Comparison of ENCODE assay signal across 8 cellular contexts in the genomic region with DNA sequence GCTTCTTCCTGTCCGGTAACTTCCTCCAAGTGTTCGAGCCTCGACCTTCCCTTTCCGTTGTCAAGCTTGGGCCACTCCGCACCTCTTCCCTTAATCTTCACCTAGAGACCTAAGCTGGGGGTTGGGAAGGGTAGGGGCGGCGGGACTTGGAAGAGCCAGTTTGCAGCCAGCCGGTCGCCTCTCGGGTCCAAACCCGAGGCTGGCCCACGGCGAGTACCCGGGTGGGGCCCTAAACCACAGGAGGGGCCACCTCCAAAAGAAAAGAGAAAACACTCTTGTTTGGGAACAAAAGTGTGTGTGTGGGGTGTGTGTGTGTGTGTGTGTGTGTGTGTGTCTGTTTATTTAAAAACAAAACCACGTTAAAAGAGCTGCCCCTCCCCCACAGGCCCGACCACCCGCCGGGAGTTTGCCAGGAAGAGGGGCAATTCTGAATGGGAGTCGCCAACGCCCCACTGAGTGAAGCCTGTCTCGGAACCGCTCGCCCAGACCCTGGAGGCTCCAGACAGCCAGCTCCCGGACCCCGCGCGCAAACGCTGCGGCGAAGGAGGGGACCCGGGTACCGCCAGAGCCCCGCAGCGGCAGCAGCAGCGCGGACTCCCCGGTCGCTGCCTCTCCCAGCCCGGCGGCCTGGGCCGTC. TPM values are rescaled to one million over a fixed set of nuclear protein-coding genes. Genes with fewer than 3 reads are reported as not detected.
A peak's percentile ranks its signal among the peaks of the same experiment; 100 is the strongest.
DNase-seq lines count a peak whose midpoint lies in the region; ATAC-seq and TF ChIP-seq lines count a peak whose summit lies in the region.

No MANE protein-coding gene starts in this region.

- H3K27me3 ChIP-seq in BE2C = no peaks in the 10 kb centered on the region
- peaks cover 4% of the 10 kb centered on the region for H3K27me3 ChIP-seq in effector memory CD4-positive, alpha-beta T cell (replicated peaks; ENCODE audit: control insufficient read depth, insufficient read depth, low read length, poor library complexity, severe bottlenecking)

- DNase-seq in BE2C (peak; percentile 34), NB4 (ENCODE audit: low read depth) (no peak), NCI-H2196 treated with DMSO at 0.1 percent for 48 hours (lab: John Stamatoyannopoulos, UW; ENCODE audit: unreplicated experiment) (no peak)
- DNase-seq in effector memory CD4-positive, alpha-beta T cell = no peak
- no peak for DNase-seq in natural killer cell treated with Interleukin-12 subunit alpha and Interleukin-12 subunit beta and Interleukin-15 and Interleukin-18, amount 100 ng/mL, for 72 hours (ENCODE audit: low spot score)

- no peaks in the 10 kb centered on the region for H3K36me3 Mint-ChIP-seq in natural killer cell treated with Interleukin-12 subunit alpha and Interleukin-12 subunit beta and Interleukin-15 and Interleukin-18, amount 100 ng/mL, for 72 hours

- H3K4me3 ChIP-seq in BE2C (ENCODE audit: low read depth, low read length) (peak overlapping the region; percentile 97), NB4 (ENCODE audit: low read depth, low read length) (peak overlapping the region; percentile 44)
- H3K4me3 ChIP-seq in effector memory CD4-positive, alpha-beta T cell (ENCODE audit: insufficient read depth, low read depth, low read length, poor library complexity, severe bottlenecking) = peak overlapping the region; percentile 78

- TF ChIP-seq CTCF in BE2C (IDR thresholded peaks at IDR 0.05; ENCODE audit: low read depth, low read length) (no peak), NB4 (IDR thresholded peaks at IDR 0.05; ENCODE audit: low read depth, low read length) (no peak)

- no peak overlapping the region for H3K27ac Mint-ChIP-seq in natural killer cell treated with Interleukin-12 subunit alpha and Interleukin-12 subunit beta and Interleukin-15 and Interleukin-18, amount 100 ng/mL, for 72 hours

- H3K9me3 Mint-ChIP-seq in natural killer cell treated with Interleukin-12 subunit alpha and Interleukin-12 subunit beta and Interleukin-15 and Interleukin-18, amount 100 ng/mL, for 72 hours = no peaks in the 10 kb centered on the region

- peak overlapping the region; percentile 90 for H3K4me3 Mint-ChIP-seq in natural killer cell treated with Interleukin-12 subunit alpha and Interleukin-12 subunit beta and Interleukin-15 and Interleukin-18, amount 100 ng/mL, for 72 hours

- no peak overlapping the region for H3K27ac ChIP-seq in effector memory CD4-positive, alpha-beta T cell (ENCODE audit: insufficient read depth, low read length, poor library complexity, severe bottlenecking)

- TF ChIP-seq POLR2A in NB4 (IDR thresholded peaks at IDR 0.05; ENCODE audit: extremely low read depth, insufficient read length) = no peak

- H3K4me1 ChIP-seq in BE2C = peaks cover 23% of the 10 kb centered on the region
- H3K4me1 ChIP-seq in effector memory CD4-positive, alpha-beta T cell (ENCODE audit: control insufficient read depth, insufficient read depth, low read length, poor library complexity, severe bottlenecking) = peaks cover 9% of the 10 kb centered on the region

- peaks cover 0 to 7% of the 10 kb centered on the region in 2 donors for H3K4me1 Mint-ChIP-seq in natural killer cell treated with Interleukin-12 subunit alpha and Interleukin-12 subunit beta and Interleukin-15 and Interleukin-18, amount 100 ng/mL, for 72 hours (ENCODE audit: low read depth in 2 of 2)

- H3K36me3 ChIP-seq in BE2C = peaks cover 37% of the 10 kb centered on the region
- H3K36me3 ChIP-seq in effector memory CD4-positive, alpha-beta T cell (ENCODE audit: control insufficient read depth, insufficient read depth, low read length) = no peaks in the 10 kb centered on the region

- ATAC-seq in natural killer cell treated with Interleukin-12 subunit alpha and Interleukin-12 subunit beta and Interleukin-15 and Interleukin-18, amount 100 ng/mL, for 72 hours = no peak
- ATAC-seq in HG03045 (IDR thresholded peaks at IDR 0.05; ENCODE audit: unreplicated experiment) (no peak), GM19328 (IDR thresholded peaks at IDR 0.05; ENCODE audit: unreplicated experiment) (no peak), HG03097 (IDR thresholded peaks at IDR 0.05; ENCODE audit: low FRiP score, unreplicated experiment) (no peak)

- H3K27me3 Mint-ChIP-seq in natural killer cell treated with Interleukin-12 subunit alpha and Interleukin-12 subunit beta and Interleukin-15 and Interleukin-18, amount 100 ng/mL, for 72 hours = peaks cover 0 to 8% of the 10 kb centered on the region in 2 donors

- no peaks in the 10 kb centered on the region for H3K9me3 ChIP-seq in BE2C
- H3K9me3 ChIP-seq in effector memory CD4-positive, alpha-beta T cell (ENCODE audit: control insufficient read depth, low read length) = no peaks in the 10 kb centered on the region

RNA-seq across cellular contexts. Expression of a gene that starts 0.5 kb away (rescaled TPM):
- polyA plus RNA-seq in BE2C (2012; ENCODE audit: insufficient read depth, insufficient read length, low read depth) = 278 TPM
- 10 to 100 TPM; 12.1 to 26.8 TPM for total RNA-seq in natural killer cell treated with Interleukin-12 subunit alpha and Interleukin-12 subunit beta and Interleukin-15 and Interleukin-18, amount 100 ng/mL, for 72 hours

Comparison
In these comparisons a context has a peak if more than half of its experiments do, and no peak if none do; other contexts are left out.
1. H3K4me3 ChIP-seq: peak in every context shown above with its lines; median percentile 97 in BE2C; 78 in effector memory CD4-positive, alpha-beta T cell; 44 in NB4.